In genomic region chr16:50021509-50021908, GRCh38 we compare ENCODE assay signal across 11 cellular contexts. TPM values are rescaled to one million over a fixed set of nuclear protein-coding genes. Genes with fewer than 3 reads are reported as not detected.
DNase-seq lines count a peak whose midpoint lies in the region; ATAC-seq, FAIRE-seq and TF ChIP-seq lines count a peak whose summit lies in the region.
"Had no signal": no experiment of that assay in that cellular context is flagged by ENCODE, and none has a peak within 500 bp of the region (broad histone marks: within the 10 kb centered on the region; RNA-seq: fewer than 3 reads in every experiment).

No MANE protein-coding gene starts in this region.

- TF ChIP-seq CTCF in OCI-LY7 (conservative IDR thresholded peaks at IDR 0.05; ENCODE audit: low read length): 0 out of 2 replicates have a peak, but pooled peaks have one; percentile 33

- no TSS peak for BruUV-seq in OCI-LY7 (replicated peaks; lab: Mats Ljungman, UMichigan)

- H3K9me3 ChIP-seq in OCI-LY7 (ENCODE audit: low read length): no peaks in the 10 kb centered on the region
- H3K9me3 ChIP-seq: esophagus muscularis mucosa, Peyer's patch had no signal

- no peak overlapping the region for H3K4me2 ChIP-seq in OCI-LY7 (ENCODE audit: low read length)

- no peak for FAIRE-seq in H54 (lab: Jason Lieb, UNC)
- FAIRE-seq: astrocyte had no signal

- CTCF ChIA-PET in OCI-LY7 (lab: Charles Lee; ENCODE audit: unreplicated experiment): no interaction called here

- no peak overlapping the region for H2AFZ ChIP-seq in OCI-LY7 (ENCODE audit: low read length)

- no peaks in the 10 kb centered on the region for H3K36me3 ChIP-seq in OCI-LY7 (ENCODE audit: insufficient read depth, low read length)
- H3K36me3 ChIP-seq: esophagus muscularis mucosa, Peyer's patch had no signal

- peaks cover 13% of the 10 kb centered on the region for H3K4me1 ChIP-seq in OCI-LY7 (ENCODE audit: insufficient read depth, low read length, poor library complexity, severe bottlenecking)

- H3K4me3 ChIP-seq in OCI-LY7 (ENCODE audit: low read depth, low read length, poor library complexity, severe bottlenecking): no peak overlapping the region
- H3K4me3 ChIP-seq: esophagus muscularis mucosa, Peyer's patch had no signal

- no peak overlapping the region for H3K27ac ChIP-seq in OCI-LY7 (ENCODE audit: low read depth, low read length, poor library complexity, severe bottlenecking)
- H3K27ac ChIP-seq: esophagus muscularis mucosa, Peyer's patch had no signal

- ATAC-seq in HG03442 (IDR thresholded peaks at IDR 0.05; ENCODE audit: unreplicated experiment): no peak

- TF ChIP-seq POLR2A in H54 (IDR thresholded peaks at IDR 0.05; ENCODE audit: low read depth, low read length): no peak

- intact Hi-C loops in OCI-LY7 (cut with micrococcal nuclease; ENCODE audit: unreplicated experiment): no loop called here

- POLR2A ChIA-PET in OCI-LY7 (lab: Charles Lee): interaction anchor here (1.3 kb wide), 1 partner anchor 212 kb away, joined by 3 read pairs; no protein-coding TSS in a partner anchor

- peaks cover 12% of the 10 kb centered on the region; the same call in 1 of the 2 replicates for H4K20me1 ChIP-seq in OCI-LY7 (ENCODE audit: insufficient read depth, low read length)

- peaks cover 13% of the 10 kb centered on the region for H3K79me2 ChIP-seq in OCI-LY7 (ENCODE audit: insufficient read depth, low read depth, low read length)

- peak; percentile 15 for DNase-seq in EH (ENCODE audit: low read depth)
- peak; percentile 8 for DNase-seq in H54 (ENCODE audit: insufficient read length, low spot score)
- peak; percentile 25 for DNase-seq in OCI-LY7 (ENCODE audit: low spot score)
- peak; percentile 73 for DNase-seq in iPS-NIHi7 (ENCODE audit: extremely low spot score)
- DNase-seq in T-helper 1 cell: no peak
- no peak for DNase-seq in COLO668 (lab: John Stamatoyannopoulos, UW; ENCODE audit: unreplicated experiment)
- DNase-seq: activated CD4-positive, alpha-beta T cell treated with anti-CD3 and anti-CD28 coated beads, Interleukin-2, amount 50 U/mL, for 4 hours; Peyer's patch had no signal

- no peaks in the 10 kb centered on the region for H3K9me2 ChIP-seq in OCI-LY7 (ENCODE audit: insufficient read depth, low read length)

RNA-seq across cellular contexts. Expression of gene CNEP1R1, which starts 3.5 kb away (rescaled TPM):
- total RNA-seq in OCI-LY7 (2014; rRNA removed; shearing (Covaris generic)): 19.9 and 23.1 TPM in 2 replicates
- total RNA-seq in OCI-LY7 (2022): 24.1 and 26.3 TPM in 2 replicates

RNA-seq across cellular contexts. Expression of gene HEATR3, which starts 44.3 kb away (rescaled TPM):
- 36.8 and 50.6 TPM in 2 replicates for total RNA-seq in OCI-LY7 (2014; rRNA removed; shearing (Covaris generic))
- 25.0 and 34.2 TPM in 2 replicates for total RNA-seq in OCI-LY7 (2022)

Comparison
In these comparisons a context has a peak if more than half of its experiments do, and no peak if none do; other contexts are left out.
1. DNase-seq: peak in EH (single experiment), H54 (single experiment), OCI-LY7 (single experiment) and iPS-NIHi7 (single experiment); none in T-helper 1 cell (0 of 5) and COLO668 (single experiment).